18 cellular contexts compared by ENCODE assay signal in the genomic region with DNA sequence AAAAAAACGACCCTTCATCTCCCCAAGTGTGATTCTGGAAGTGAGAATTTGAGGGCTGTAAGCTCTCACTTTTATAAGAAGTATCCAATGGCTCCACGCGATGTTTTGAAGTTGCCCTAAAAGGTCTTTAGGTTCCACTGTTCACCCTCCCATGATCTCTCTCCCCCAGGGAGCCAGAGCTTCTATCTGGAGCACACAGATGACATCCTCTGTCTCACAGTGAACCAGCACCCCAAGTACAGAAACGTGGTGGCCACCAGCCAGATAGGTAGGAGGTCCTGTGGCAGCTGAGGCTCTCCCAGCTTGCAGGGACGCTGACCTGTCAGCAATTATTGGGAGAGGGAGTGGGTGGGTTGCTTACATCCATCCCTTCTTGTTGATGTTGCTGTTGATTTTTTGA.
"Had no signal": no experiment of that assay in that cellular context is flagged by ENCODE, and none has a peak within 500 bp of the region (broad histone marks: within the 10 kb centered on the region; RNA-seq: fewer than 3 reads in every experiment).

No MANE protein-coding gene starts in this region.

- DNase-seq: activated CD4-positive, alpha-beta T cell treated with anti-CD3 and anti-CD28 coated beads, Interleukin-2, amount 50 U/mL, for 48 hours; activated naive CD4-positive, alpha-beta T cell treated with anti-CD3 and anti-CD28 coated beads, Interleukin-2, amount 50 U/mL, for 16 hours; activated T-cell treated with anti-CD3 and anti-CD28 coated beads, Interleukin-2, amount 50 U/mL, for 1 hour; effector CD4-positive, alpha-beta T cell; gastrocnemius medialis; head of caudate nucleus; kidney; stimulated activated CD4-positive, alpha-beta T cell treated with anti-CD3 and anti-CD28 coated beads, Interleukin-12 subunit alpha, Interleukin-12 subunit beta, amount 100 ng/mL, for 4 hours; stimulated activated CD8-positive, alpha-beta memory T cell treated with anti-CD3 and anti-CD28 coated beads, Interleukin-4, amount 100 ng/mL, for 48 hours; stimulated activated naive CD4-positive, alpha-beta T cell treated with Interleukin-2 at 50 U/mL for 16 hours; thyroid gland had no signal

- H3K4me1 ChIP-seq: ascending aorta had no signal

- FAIRE-seq: kidney had no signal

- H3K9me3 ChIP-seq: ascending aorta, breast epithelium, gastrocnemius medialis, thyroid gland had no signal

- H3K36me3 ChIP-seq: ascending aorta, breast epithelium, gastrocnemius medialis, thyroid gland had no signal

- ATAC-seq: gastrocnemius medialis, left lobe of liver, WTC11 had no signal

- H3K27ac ChIP-seq: ascending aorta, breast epithelium, gastrocnemius medialis, thyroid gland had no signal

- H3K36me3 Mint-ChIP-seq: WTC11 had no signal

- H3K27me3 ChIP-seq: ascending aorta, breast epithelium, gastrocnemius medialis, thyroid gland had no signal

- H3K27me3 Mint-ChIP-seq: activated CD4-positive, alpha-beta T cell treated with anti-CD3 and anti-CD28 coated beads for 36 hours had no signal

- H3K9me3 Mint-ChIP-seq: nephron, WTC11 had no signal

- H3K27ac Mint-ChIP-seq: activated CD4-positive, alpha-beta T cell treated with anti-CD3 and anti-CD28 coated beads for 36 hours; nephron; WTC11 had no signal

- H3K4me3 Mint-ChIP-seq: activated CD4-positive, alpha-beta T cell treated with anti-CD3 and anti-CD28 coated beads for 36 hours; nephron; WTC11 had no signal

- H3K4me3 ChIP-seq: ascending aorta, breast epithelium, gastrocnemius medialis, lung, thyroid gland had no signal
